ENCODE assay signal across 15 cellular contexts in the genomic region with DNA sequence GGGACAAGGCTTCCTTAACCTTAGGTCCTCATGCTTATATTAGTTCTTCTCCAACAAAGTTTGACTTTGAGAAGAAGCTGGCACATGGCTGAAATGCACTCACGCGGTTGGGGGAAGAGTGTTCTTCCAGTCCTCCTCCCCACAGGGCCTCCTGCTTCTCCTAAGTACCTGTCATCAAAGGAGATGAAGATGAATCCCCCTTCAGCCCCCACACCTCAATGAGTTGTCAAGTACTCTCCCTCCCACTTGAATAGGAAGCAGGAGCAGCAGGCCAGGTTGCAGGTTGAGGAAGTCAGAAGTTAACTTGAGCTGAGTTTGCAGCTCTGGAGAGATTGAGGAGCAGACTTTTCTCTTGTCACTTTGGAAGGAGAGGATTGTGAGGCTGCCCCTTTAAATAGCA. TPM values are rescaled to one million over a fixed set of nuclear protein-coding genes. Genes with fewer than 3 reads are reported as not detected.
DNase-seq lines count a peak whose midpoint lies in the region; ATAC-seq, FAIRE-seq and TF ChIP-seq lines count a peak whose summit lies in the region.
"Had no signal": no experiment of that assay in that cellular context is flagged by ENCODE, and none has a peak within 500 bp of the region (broad histone marks: within the 10 kb centered on the region; RNA-seq: fewer than 3 reads in every experiment).

No MANE protein-coding gene starts in this region.

- peaks cover 6% of the 10 kb centered on the region for H3K27me3 Mint-ChIP-seq in CD4-positive, CD25-positive, alpha-beta regulatory T cell
- H3K27me3 Mint-ChIP-seq in GM23338 (ENCODE audit: insufficient read depth, low read depth, poor library complexity): peaks cover 44% of the 10 kb centered on the region

- no peak overlapping the region for H2AFZ ChIP-seq in GM23338
- no peak overlapping the region for H2AFZ ChIP-seq in H1 (ENCODE audit: low read length)

- H3K4me1 Mint-ChIP-seq in CD4-positive, CD25-positive, alpha-beta regulatory T cell: peaks cover 5 to 26% (median 16%) of the 10 kb centered on the region in 4 donors
- peaks cover 39% of the 10 kb centered on the region for H3K4me1 Mint-ChIP-seq in GM23338

- 90% methylated on average over 2 of the region's 2 CpGs; no CpG with 5 or more reads in 1 of the 2 experiments for WGBS in H1 (ENCODE audit: extremely low coverage in 1 of 2, insufficient coverage in 1 of 2, insufficient read length in 1 of 2, insufficient replicate concordance in 2 of 2, low coverage in 1 of 2, low lambda C conversion rate in 2 of 2, missing lambda C conversion rate in 1 of 2), 2 experiments
- WGBS in heart right ventricle, 2 donors: 46 to 61% methylated on average over 2 of the region's 2 CpGs

- 0 out of 2 replicates have a peak overlapping the region, but pooled peaks have one; percentile 14 for H2BK12ac ChIP-seq in H1 (ENCODE audit: low read depth, low read length)

- no peaks in the 10 kb centered on the region for H3K9me3 ChIP-seq in CD4-positive, CD25-positive, alpha-beta regulatory T cell (ENCODE audit: control insufficient read depth in 2 of 2, low read length in 2 of 2)
- H3K9me3 ChIP-seq in H1 (ENCODE audit: insufficient read depth in 2 of 2, low read depth in 1 of 2, low read length in 1 of 2) (no peaks in the 10 kb centered on the region), heart right ventricle (no peaks in the 10 kb centered on the region)

- H3K79me2 ChIP-seq in GM23338 (replicated peaks; ENCODE audit: insufficient read depth): no peaks in the 10 kb centered on the region
- no peaks in the 10 kb centered on the region for H3K79me2 ChIP-seq in H1 (ENCODE audit: control insufficient read depth in 1 of 2, insufficient read depth in 2 of 2, low read length in 2 of 2)

- no peak for TF ChIP-seq POLR2A in H1 (IDR thresholded peaks at IDR 0.05; ENCODE audit: control extremely low read depth in 1 of 2, low read depth in 2 of 2, low read length in 2 of 2)

- in situ Hi-C loops in ACHN (cut with HindIII; ENCODE audit: low pct_ligation_motif_present, low pct_unique_long_range_greater_than_20kb, low sequenced_read_pairs): no loop called here

- H3K56ac ChIP-seq in H1 (replicated peaks; ENCODE audit: insufficient read length, low read depth, low read length): no peak overlapping the region

- H3K4ac ChIP-seq in H1 (replicated peaks; ENCODE audit: insufficient read length, low read depth, low read length): no peak overlapping the region

- no peak overlapping the region for H3K9ac ChIP-seq in H1 (replicated peaks in 1 of 4; ENCODE audit: extremely low read depth in 1 of 4, low read depth in 3 of 4, low read length in 3 of 4)

- peak; percentile 28 for FAIRE-seq in H1 (lab: Jason Lieb, UNC)
- FAIRE-seq: G401.6 had no signal

- no peaks in the 10 kb centered on the region for H3K9me2 ChIP-seq in GM23338 (ENCODE audit: insufficient read depth)

- no peak overlapping the region for H2BK5ac ChIP-seq in H1 (ENCODE audit: low read depth, low read length)

- H4K91ac ChIP-seq in H1 (replicated peaks; ENCODE audit: insufficient read length, low read length): no peak overlapping the region

- peak overlapping the region in 1 of 4 donors; percentile 43 for H3K4me3 Mint-ChIP-seq in CD4-positive, CD25-positive, alpha-beta regulatory T cell
- no peak overlapping the region; the same call in 2 of the 3 replicates for H3K4me3 Mint-ChIP-seq in GM23338

- H3K36me3 ChIP-seq in CD4-positive, CD25-positive, alpha-beta regulatory T cell (ENCODE audit: control insufficient read depth, insufficient read depth, low read length): peaks cover 36% of the 10 kb centered on the region
- H3K36me3 ChIP-seq in GM23338 (ENCODE audit: insufficient read depth) (no peaks in the 10 kb centered on the region), H1 (ENCODE audit: control insufficient read depth in 2 of 4, insufficient read depth in 4 of 4, low read length in 3 of 4) (no peaks in the 10 kb centered on the region), heart right ventricle (peaks cover 0 to 39% (median 0%) of the 10 kb centered on the region in 9 donors)

- no peak for DNase-seq in CD4-positive, CD25-positive, alpha-beta regulatory T cell
- DNase-seq in GM23338 (ENCODE audit: low spot score): no peak
- no peak for DNase-seq in H1 (ENCODE audit: low read depth in 1 of 2, low spot score in 2 of 2)
- peak; percentile 88 for DNase-seq in putamen (ENCODE audit: low spot score)
- no peak for DNase-seq in 8988T
- DNase-seq in ACHN: no peak
- no peak for DNase-seq in heart right ventricle
- DNase-seq: DND-41; NCI-H1930; NK-92 treated with Interleukin-12 subunit alpha and Interleukin-12 subunit beta, amount 100 ng/mL, for 24 hours; SIG-M5 had no signal

- no peak for TF ChIP-seq CTCF in GM23338 (conservative IDR thresholded peaks at IDR 0.05; ENCODE audit: low read depth in 2 of 2)
- no peak for TF ChIP-seq CTCF in H1 (IDR thresholded peaks at IDR 0.05; ENCODE audit: control extremely low read depth in 1 of 3, insufficient read depth in 1 of 3, low read depth in 1 of 3, low read length in 3 of 3)
- no peak for TF ChIP-seq CTCF in heart right ventricle (IDR thresholded peaks at IDR 0.05)

- H3K36me3 Mint-ChIP-seq in CD4-positive, CD25-positive, alpha-beta regulatory T cell: peaks cover 33% of the 10 kb centered on the region
- no peaks in the 10 kb centered on the region for H3K36me3 Mint-ChIP-seq in GM23338 (ENCODE audit: low read depth)

- peak overlapping the region in 1 of 3 donors; percentile 23 for H3K27ac Mint-ChIP-seq in CD4-positive, CD25-positive, alpha-beta regulatory T cell
- no peak overlapping the region for H3K27ac Mint-ChIP-seq in GM23338

- H2BK20ac ChIP-seq in H1 (ENCODE audit: low read length): no peak overlapping the region

- no peak overlapping the region for H3K14ac ChIP-seq in H1 (ENCODE audit: insufficient read length)

- no peak overlapping the region for H2AK5ac ChIP-seq in H1 (ENCODE audit: low read depth, low read length)

- ATAC-seq in CD4-positive, CD25-positive, alpha-beta regulatory T cell (ENCODE audit: low read depth in 2 of 2): no peak
- ATAC-seq in GM23338 (no peak), heart right ventricle (no peak)

- no peak overlapping the region for H2BK15ac ChIP-seq in H1 (ENCODE audit: low read length)

- H4K20me1 ChIP-seq in GM23338 (replicated peaks; ENCODE audit: insufficient read depth) (no peaks in the 10 kb centered on the region), H1 (replicated peaks in 1 of 2; ENCODE audit: control insufficient read depth in 1 of 2, insufficient read depth in 2 of 2, low read length in 2 of 2) (peaks cover 0 to 2% of the 10 kb centered on the region in 2 experiments)

- no peak overlapping the region for H3K23ac ChIP-seq in H1 (ENCODE audit: insufficient read length)

- H3K4me1 ChIP-seq in CD4-positive, CD25-positive, alpha-beta regulatory T cell (ENCODE audit: control insufficient read depth, insufficient read depth, low read length, poor library complexity, severe bottlenecking): peaks cover 17% of the 10 kb centered on the region
- H3K4me1 ChIP-seq in GM23338 (ENCODE audit: insufficient read depth) (peaks cover 16% of the 10 kb centered on the region), H1 (replicated peaks in 1 of 4; ENCODE audit: control insufficient read depth in 3 of 4, insufficient read depth in 4 of 4, low read length in 3 of 4) (peaks cover 2 to 18% (median 10%) of the 10 kb centered on the region in 4 experiments), heart right ventricle (peaks cover 4 to 16% (median 9%) of the 10 kb centered on the region in 9 donors)

- H3K18ac ChIP-seq in H1 (ENCODE audit: extremely low read depth, low read length): no peak overlapping the region

- H3K4me2 ChIP-seq in GM23338: 0 out of 2 replicates have a peak overlapping the region, but pooled peaks have one; percentile 32
- H3K4me2 ChIP-seq in H1 (ENCODE audit: insufficient read depth in 1 of 2, low read depth in 2 of 2, low read length in 2 of 2): no peak overlapping the region

- CTCF ChIA-PET in H1 (lab: Charles Lee; ENCODE audit: partially characterized antibody): interaction anchor here (0.7 to 6.9 kb wide), 5 partner anchors 16 to 30 kb away, joined by 3 to 59 read pairs (median 5); no protein-coding TSS in a partner anchor

- H3K4me3 ChIP-seq in CD4-positive, CD25-positive, alpha-beta regulatory T cell (ENCODE audit: low read depth, low read length): no peak overlapping the region
- H3K4me3 ChIP-seq in GM23338 (no peak overlapping the region), H1 (ENCODE audit: extremely low read depth in 1 of 4, insufficient read depth in 2 of 4, low read depth in 3 of 4, low read length in 4 of 4) (no peak overlapping the region), heart right ventricle (no peak overlapping the region)

- no peak overlapping the region for H2BK120ac ChIP-seq in H1 (replicated peaks; ENCODE audit: low read depth, low read length)

- no peaks in the 10 kb centered on the region for H3F3A ChIP-seq in GM23338 (replicated peaks; ENCODE audit: low read depth)

- no peak for TF ChIP-seq EP300 in H1 (IDR thresholded peaks at IDR 0.05; ENCODE audit: borderline replicate concordance in 1 of 2, low read depth in 2 of 2, low read length in 2 of 2)

- H4K5ac ChIP-seq in H1 (ENCODE audit: insufficient read length, low read depth, low read length): no peak overlapping the region

- H3K23me2 ChIP-seq in H1 (ENCODE audit: low read depth, low read length): peaks cover 10% of the 10 kb centered on the region; the same call in 1 of the 2 replicates

- TF ChIP-seq RAD21 in H1 (IDR thresholded peaks at IDR 0.05 in 1 of 2, conservative IDR thresholded peaks at IDR 0.05 in 1 of 2; ENCODE audit: low read depth in 2 of 2, low read length in 2 of 2): no peak

- peak overlapping the region; percentile 9 for H3K27ac ChIP-seq in CD4-positive, CD25-positive, alpha-beta regulatory T cell (ENCODE audit: insufficient read depth, low read length, poor library complexity, severe bottlenecking)
- H3K27ac ChIP-seq in GM23338 (ENCODE audit: low read depth) (no peak overlapping the region), H1 (ENCODE audit: low read depth, low read length) (no peak overlapping the region), heart right ventricle (no peak overlapping the region)

- H3K9me3 Mint-ChIP-seq in CD4-positive, CD25-positive, alpha-beta regulatory T cell: no peaks in the 10 kb centered on the region
- no peaks in the 10 kb centered on the region for H3K9me3 Mint-ChIP-seq in GM23338

- POLR2A ChIA-PET in H1 (lab: Charles Lee; ENCODE audit: partially characterized antibody): interaction anchor here (0.9 kb wide), 1 partner anchor 25 kb away, joined by 3 read pairs; no protein-coding TSS in a partner anchor

- intact Hi-C loops in heart right ventricle (cut with DNase I): no loop called here

- H3K27me3 ChIP-seq in CD4-positive, CD25-positive, alpha-beta regulatory T cell (ENCODE audit: control insufficient read depth, insufficient read depth, low read length): no peaks in the 10 kb centered on the region
- peaks cover 66% of the 10 kb centered on the region for H3K27me3 ChIP-seq in GM23338 (ENCODE audit: insufficient read depth)
- peaks cover 15 to 48% (median 43%) of the 10 kb centered on the region in 4 experiments for H3K27me3 ChIP-seq in H1 (replicated peaks in 1 of 4; ENCODE audit: control insufficient read depth in 3 of 4, extremely low read depth in 1 of 4, insufficient read depth in 3 of 4, low read length in 3 of 4)
- H3K27me3 ChIP-seq in heart right ventricle: peaks cover 0 to 44% (median 35%) of the 10 kb centered on the region in 7 donors

- H3K79me1 ChIP-seq in H1 (ENCODE audit: low read depth, low read length): no peaks in the 10 kb centered on the region

- H4K8ac ChIP-seq in H1 (ENCODE audit: extremely low read depth, insufficient read depth, low read length): no peak overlapping the region

RNA-seq across cellular contexts. Expression of a gene that starts 2.9 kb away (rescaled TPM):
- 19.4 TPM for total RNA-seq in CD4-positive, CD25-positive, alpha-beta regulatory T cell
- 1 to 10 TPM in 1 of 4 donors, under 1 TPM in 2, not detected in 1; 0.44 to 2.3 (median 0.67) TPM for polyA plus RNA-seq in CD4-positive, CD25-positive, alpha-beta regulatory T cell
- 0.59 and 2.2 TPM in 2 replicates for total RNA-seq in GM23338 (2014; rRNA removed; shearing (Covaris generic))
- polyA plus RNA-seq in GM23338 (2016; fragmentation: Nextera tagmentation; extraction: Ambion mirVana) (0.28 and 0.52 TPM in 2 replicates), H1 (2011; rRNA removed) (1.8 and 2.3 TPM in 2 replicates), heart right ventricle (1 to 10 TPM; 4.7 to 5.3 TPM)
- total RNA-seq in H1 (2021; fragmentation: NEBNext Ultra II Directional; extraction: Animal tissue kit (Norgen Biotek cat#: 25700)): 0.78 and 0.90 TPM in 2 replicates
- 2.1 TPM for polyA plus RNA-seq in H1 (2011; cell fraction: cytosol; rRNA removed)
- 3.6 TPM for polyA plus RNA-seq in H1 (2011; cell fraction: nucleus; rRNA removed)
- polyA plus RNA-seq in H1 (2012, experiment 1 of 2): 1.3 to 1.9 TPM (median 1.6 TPM) in 4 replicates
- 2.0 TPM for polyA plus RNA-seq in H1 (2012, experiment 2 of 2)
- 0.43 TPM for polyA plus RNA-seq in H1 (2013, experiment 1 of 2)
- 0.44 TPM for polyA plus RNA-seq in H1 (2013, experiment 2 of 2)
- 3.6 and 6.5 TPM in 2 replicates for polyA minus RNA-seq in H1 (2011; rRNA and poly(A)+ RNA removed)
- polyA minus RNA-seq in H1 (2011; cell fraction: cytosol; rRNA and poly(A)+ RNA removed): 0.51 TPM
- polyA minus RNA-seq in H1 (2011; cell fraction: nucleus; rRNA and poly(A)+ RNA removed): 1.4 TPM
- total RNA-seq in heart right ventricle: 1 to 10 TPM in 8 of 10 donors, under 1 TPM in 2; 0.79 to 8.1 (median 1.9) TPM
- total RNA-seq: RPMI7951 had no signal

RNA-seq across cellular contexts. Expression of a gene that starts 41.9 kb away (rescaled TPM):
- not detected for total RNA-seq in CD4-positive, CD25-positive, alpha-beta regulatory T cell
- not detected for polyA plus RNA-seq in CD4-positive, CD25-positive, alpha-beta regulatory T cell
- 7.6 and 8.4 TPM in 2 replicates for total RNA-seq in GM23338 (2014; rRNA removed; shearing (Covaris generic))
- 26.6 and 26.9 TPM in 2 replicates for polyA plus RNA-seq in GM23338 (2016; fragmentation: Nextera tagmentation; extraction: Ambion mirVana)
- 8.1 and 13.1 TPM in 2 replicates for total RNA-seq in H1 (2021; fragmentation: NEBNext Ultra II Directional; extraction: Animal tissue kit (Norgen Biotek cat#: 25700))
- 5.8 and 6.1 TPM in 2 replicates for polyA plus RNA-seq in H1 (2011; rRNA removed)
- polyA plus RNA-seq in H1 (2011; cell fraction: cytosol; rRNA removed): 8.0 TPM
- 5.1 TPM for polyA plus RNA-seq in H1 (2011; cell fraction: nucleus; rRNA removed)
- 8.9 to 10.7 TPM (median 10.3 TPM) in 4 replicates for polyA plus RNA-seq in H1 (2012, experiment 1 of 2)
- polyA plus RNA-seq in H1 (2012, experiment 2 of 2): 7.3 TPM
- polyA plus RNA-seq in H1 (2013, experiment 1 of 2): 15.4 TPM
- polyA plus RNA-seq in H1 (2013, experiment 2 of 2): 16.5 TPM
- polyA minus RNA-seq in H1 (2011; rRNA and poly(A)+ RNA removed): 2.0 and 4.3 TPM in 2 replicates
- polyA minus RNA-seq in H1 (2011; cell fraction: cytosol; rRNA and poly(A)+ RNA removed): 6.1 TPM
- 4.7 TPM for polyA minus RNA-seq in H1 (2011; cell fraction: nucleus; rRNA and poly(A)+ RNA removed)
- 100 to 1,000 TPM in 3 of 10 donors, 10 to 100 TPM in 7; 39.4 to 378 (median 56.5) TPM for total RNA-seq in heart right ventricle
- polyA plus RNA-seq in heart right ventricle: 100 to 1,000 TPM in 1 of 2 donors, 10 to 100 TPM in 1; 46.6 to 203 TPM
- total RNA-seq: OCI-LY7, RPMI7951 had no signal
- polyA plus RNA-seq: BJ had no signal

RNA-seq across cellular contexts. Expression of a gene that starts 49.0 kb away (rescaled TPM):
- total RNA-seq in CD4-positive, CD25-positive, alpha-beta regulatory T cell: 142 TPM
- polyA plus RNA-seq in CD4-positive, CD25-positive, alpha-beta regulatory T cell: 100 to 1,000 TPM in 2 of 4 donors, 10 to 100 TPM in 2; 91.3 to 138 (median 115) TPM
- not detected in 2 replicates for total RNA-seq in GM23338 (2014; rRNA removed; shearing (Covaris generic))
- polyA plus RNA-seq in GM23338 (2016; fragmentation: Nextera tagmentation; extraction: Ambion mirVana) (0.12 TPM in 1 of 2 replicates, not detected in the other), H1 (2011; rRNA removed) (0.02 TPM in 1 of 2 replicates, not detected in the other), heart right ventricle (1 to 10 TPM; 1.7 to 2.3 TPM)
- not detected in 2 replicates for total RNA-seq in H1 (2021; fragmentation: NEBNext Ultra II Directional; extraction: Animal tissue kit (Norgen Biotek cat#: 25700))
- polyA plus RNA-seq in H1 (2011; cell fraction: cytosol; rRNA removed): 0.13 TPM
- not detected for polyA plus RNA-seq in H1 (2011; cell fraction: nucleus; rRNA removed)
- polyA plus RNA-seq in H1 (2012, experiment 1 of 2): 0.03 to 0.09 TPM in 2 of 4 replicates, not detected in the others
- not detected for polyA plus RNA-seq in H1 (2012, experiment 2 of 2)
- 0.04 TPM for polyA plus RNA-seq in H1 (2013, experiment 1 of 2)
- polyA plus RNA-seq in H1 (2013, experiment 2 of 2): 0.02 TPM
- 0.06 and 0.37 TPM in 2 replicates for polyA minus RNA-seq in H1 (2011; rRNA and poly(A)+ RNA removed)
- polyA minus RNA-seq in H1 (2011; cell fraction: cytosol; rRNA and poly(A)+ RNA removed): not detected
- polyA minus RNA-seq in H1 (2011; cell fraction: nucleus; rRNA and poly(A)+ RNA removed): 0.90 TPM
- total RNA-seq in heart right ventricle: 10 to 100 TPM in 2 of 10 donors, 1 to 10 TPM in 8; 1.4 to 33.8 (median 2.7) TPM
- total RNA-seq: RPMI7951 had no signal
